In genomic region chr15:76060098-76060989, GRCh38 we compare ENCODE assay signal across 9 cellular contexts. TPM values are rescaled to one million over a fixed set of nuclear protein-coding genes. Genes with fewer than 3 reads are reported as not detected.
DNase-seq lines count a peak whose midpoint lies in the region; ATAC-seq and TF ChIP-seq lines count a peak whose summit lies in the region.
"Had no signal": no experiment of that assay in that cellular context is flagged by ENCODE, and none has a peak within 500 bp of the region (broad histone marks: within the 10 kb centered on the region; RNA-seq: fewer than 3 reads in every experiment).

No MANE protein-coding gene starts in this region.

- TF ChIP-seq CTCF in neural crest cell (conservative IDR thresholded peaks at IDR 0.05) = no peak

- no peaks in the 10 kb centered on the region for H3K9me3 ChIP-seq in ectodermal cell (ENCODE audit: control insufficient read depth, low read length)

- peak overlapping the region; percentile 62 for H3K4me3 Mint-ChIP-seq in T-helper 1 cell treated with Interleukin-12 subunit alpha and Interleukin-12 subunit beta and Interleukin-4 antibody, amounts not matched to agents 30 μg/mL and 1 μg/mL, for 36 hours
- H3K4me3 Mint-ChIP-seq in neural crest cell = peak overlapping the region; percentile 62

- H3K27ac ChIP-seq in ectodermal cell (ENCODE audit: insufficient read depth, low read depth, low read length, poor library complexity, severe bottlenecking) = no peak overlapping the region

- H3K27me3 Mint-ChIP-seq in T-helper 1 cell treated with Interleukin-12 subunit alpha and Interleukin-12 subunit beta and Interleukin-4 antibody, amounts not matched to agents 30 μg/mL and 1 μg/mL, for 36 hours (ENCODE audit: low read depth) = peaks cover 79% of the 10 kb centered on the region
- H3K27me3 Mint-ChIP-seq in neural crest cell (ENCODE audit: low read depth) = peaks cover 87% of the 10 kb centered on the region

- peaks cover 37% of the 10 kb centered on the region for H3K27me3 ChIP-seq in ectodermal cell (ENCODE audit: control insufficient read depth, insufficient read depth, low read length, poor library complexity, severe bottlenecking)

- H3K4me1 Mint-ChIP-seq in T-helper 1 cell treated with Interleukin-12 subunit alpha and Interleukin-12 subunit beta and Interleukin-4 antibody, amounts not matched to agents 30 μg/mL and 1 μg/mL, for 36 hours (ENCODE audit: low read depth) = peaks cover 21% of the 10 kb centered on the region
- peaks cover 23% of the 10 kb centered on the region for H3K4me1 Mint-ChIP-seq in neural crest cell

- H3K4me3 ChIP-seq in ectodermal cell (ENCODE audit: insufficient read depth, low read depth, low read length) = peak overlapping the region; percentile 36

- H3K4me1 ChIP-seq in ectodermal cell (ENCODE audit: control insufficient read depth, insufficient read depth, low read length) = peaks cover 5% of the 10 kb centered on the region

- peaks cover 2% of the 10 kb centered on the region for H3K36me3 Mint-ChIP-seq in T-helper 1 cell treated with Interleukin-12 subunit alpha and Interleukin-12 subunit beta and Interleukin-4 antibody, amounts not matched to agents 30 μg/mL and 1 μg/mL, for 36 hours (ENCODE audit: low read depth)
- no peaks in the 10 kb centered on the region for H3K36me3 Mint-ChIP-seq in neural crest cell (ENCODE audit: low read depth)

- ATAC-seq in HG03520 (IDR thresholded peaks at IDR 0.05; ENCODE audit: unreplicated experiment) = no peak

- H3K27ac Mint-ChIP-seq in T-helper 1 cell treated with Interleukin-12 subunit alpha and Interleukin-12 subunit beta and Interleukin-4 antibody, amounts not matched to agents 30 μg/mL and 1 μg/mL, for 36 hours = no peak overlapping the region
- no peak overlapping the region for H3K27ac Mint-ChIP-seq in neural crest cell (ENCODE audit: unreplicated experiment)

- H3K9me3 Mint-ChIP-seq in T-helper 1 cell treated with Interleukin-12 subunit alpha and Interleukin-12 subunit beta and Interleukin-4 antibody, amounts not matched to agents 30 μg/mL and 1 μg/mL, for 36 hours = no peaks in the 10 kb centered on the region
- H3K9me3 Mint-ChIP-seq in neural crest cell = no peaks in the 10 kb centered on the region

- DNase-seq in GM19240 (ENCODE audit: insufficient read length, low spot score) = peak; percentile 19
- DNase-seq in neural crest cell (ENCODE audit: low read depth, low spot score) = no peak
- no peak for DNase-seq in NCI-H510A (lab: John Stamatoyannopoulos, UW)
- no peak for DNase-seq in NCI-H446 (lab: John Stamatoyannopoulos, UW)
- DNase-seq in erythroblast (lab: John Stamatoyannopoulos, UW) = no peak

- WGBS in ectodermal cell, 2 experiments = 31 to 33% methylated on average over 21 of the region's 21 CpGs

- TF ChIP-seq POLR2A in erythroblast (IDR thresholded peaks at IDR 0.05; ENCODE audit: low read length) = no peak

- no peaks in the 10 kb centered on the region for H3K36me3 ChIP-seq in ectodermal cell (ENCODE audit: control insufficient read depth, insufficient read depth, low read length)

RNA-seq across cellular contexts. Expression of gene TMEM266, which starts 0.6 kb away (rescaled TPM):
- 0.96 TPM for polyA plus RNA-seq in ectodermal cell (2013, experiment 1 of 4)
- polyA plus RNA-seq in ectodermal cell (2013, experiment 2 of 4) = 0.69 TPM
- polyA plus RNA-seq in ectodermal cell (2013, experiment 3 of 4) = 1.2 TPM
- 0.93 TPM for polyA plus RNA-seq in ectodermal cell (2013, experiment 4 of 4)
- total RNA-seq in neural crest cell = 0.34 and 0.58 TPM in 2 replicates
- total RNA-seq: RPMI7951 had no signal

RNA-seq across cellular contexts. Expression of gene NRG4, which starts 48.1 kb away (rescaled TPM):
- polyA plus RNA-seq in ectodermal cell (2013, experiment 1 of 4) = 0.69 TPM
- 0.30 TPM for polyA plus RNA-seq in ectodermal cell (2013, experiment 2 of 4)
- 0.21 TPM for polyA plus RNA-seq in ectodermal cell (2013, experiment 3 of 4)
- 0.16 TPM for polyA plus RNA-seq in ectodermal cell (2013, experiment 4 of 4)
- total RNA-seq in neural crest cell = not detected in 2 replicates
- total RNA-seq: RPMI7951 had no signal
